Comparison of ENCODE assay signal across 25 cellular contexts in genomic region chr2:201572822-201573493, GRCh38.
DNase-seq lines count a peak whose midpoint lies in the region; ATAC-seq and TF ChIP-seq lines count a peak whose summit lies in the region.
"Had no signal": no experiment of that assay in that cellular context is flagged by ENCODE, and none has a peak within 500 bp of the region (broad histone marks: within the 10 kb centered on the region; RNA-seq: fewer than 3 reads in every experiment).

No MANE protein-coding gene starts in this region.

- no peak for TF ChIP-seq RAD21 in SK-N-SH (IDR thresholded peaks at IDR 0.05; ENCODE audit: low read length)

- no peaks in the 10 kb centered on the region for H3K27me3 ChIP-seq in SK-N-SH (ENCODE audit: insufficient read depth)
- H3K27me3 ChIP-seq in foreskin keratinocyte, result no peaks in the 10 kb centered on the region
- H3K27me3 ChIP-seq in GM23338 (ENCODE audit: insufficient read depth), result no peaks in the 10 kb centered on the region
- H3K27me3 ChIP-seq: BLaER1 treated with 17β-estradiol and CSF1 and Interleukin-3, amounts not matched to agents 10 nM and 100 nM; sigmoid colon; stomach had no signal

- H3K36me3 ChIP-seq in SK-N-SH (replicated peaks in 1 of 2; ENCODE audit: control insufficient read depth in 1 of 2, insufficient read depth in 2 of 2, low read length in 1 of 2) (no peaks in the 10 kb centered on the region), GM23338 (ENCODE audit: insufficient read depth) (no peaks in the 10 kb centered on the region)
- H3K36me3 ChIP-seq: BLaER1 treated with 17β-estradiol and CSF1 and Interleukin-3, amounts not matched to agents 10 nM and 100 nM; sigmoid colon; stomach; WERI-Rb-1 had no signal

- no peak for DNase-seq in SK-N-SH
- peak; percentile 33 for DNase-seq in NAMALWA (ENCODE audit: low spot score)
- DNase-seq in foreskin keratinocyte, result no peak
- no peak for DNase-seq in GM23338 (ENCODE audit: low spot score)
- DNase-seq: activated CD4-positive, alpha-beta T cell treated with anti-CD3 and anti-CD28 coated beads, Interleukin-2, amount 50 U/mL, for 4 hours; activated naive CD4-positive, alpha-beta T cell treated with anti-CD3 and anti-CD28 coated beads for 36 hours; activated T-cell treated with anti-CD3 and anti-CD28 coated beads, Interleukin-2, amount 50 U/mL, for 1 hour; effector memory CD8-positive, alpha-beta T cell; glutamatergic neuron; GOT3; left cardiac atrium; NCI-H1048; NCI-H2029; NCI-H446; posterior cingulate gyrus; sigmoid colon; stomach; WERI-Rb-1 had no signal

- H3K4me2 ChIP-seq in SK-N-SH (no peak overlapping the region), GM23338 (no peak overlapping the region)

- no peak overlapping the region for H3K9ac ChIP-seq in SK-N-SH
- H3K9ac ChIP-seq: BLaER1 treated with 17β-estradiol and CSF1 and Interleukin-3, amounts not matched to agents 10 nM and 100 nM had no signal

- H3F3A ChIP-seq in SK-N-SH (replicated peaks; ENCODE audit: insufficient read depth), result no peaks in the 10 kb centered on the region
- no peaks in the 10 kb centered on the region for H3F3A ChIP-seq in GM23338 (replicated peaks; ENCODE audit: low read depth)

- H4K20me1 ChIP-seq in SK-N-SH (ENCODE audit: insufficient read depth), result no peaks in the 10 kb centered on the region
- H4K20me1 ChIP-seq in GM23338 (replicated peaks; ENCODE audit: insufficient read depth), result no peaks in the 10 kb centered on the region
- H4K20me1 ChIP-seq: BLaER1 treated with 17β-estradiol and CSF1 and Interleukin-3, amounts not matched to agents 10 nM and 100 nM had no signal

- H3K27ac Mint-ChIP-seq in stimulated activated memory B cell treated with anti-CD40 and anti-IgM and Interleukin-4, amounts not matched to agents 10 μg/mL and 1 μg/mL and 100 μg/mL, for 72 hours, result peak overlapping the region; percentile 63
- no peak overlapping the region for H3K27ac Mint-ChIP-seq in GM23338
- H3K27ac Mint-ChIP-seq: activated naive CD4-positive, alpha-beta T cell treated with anti-CD3 and anti-CD28 coated beads for 36 hours; effector memory CD8-positive, alpha-beta T cell; type B pancreatic cell had no signal

- H3K4me1 ChIP-seq in SK-N-SH (ENCODE audit: control insufficient read depth in 1 of 2, insufficient read depth in 2 of 2, low read depth in 1 of 2, low read length in 1 of 2) (no peaks in the 10 kb centered on the region), foreskin keratinocyte (no peaks in the 10 kb centered on the region), GM23338 (ENCODE audit: insufficient read depth) (no peaks in the 10 kb centered on the region)
- H3K4me1 ChIP-seq: sigmoid colon, stomach had no signal

- POLR2A ChIA-PET in SK-N-SH (lab: Yijun Ruan, JAX), result no interaction called here

- no peak overlapping the region for H3K27ac ChIP-seq in SK-N-SH (ENCODE audit: low read depth in 2 of 2, low read length in 1 of 2)
- H3K27ac ChIP-seq in foreskin keratinocyte, result no peak overlapping the region
- H3K27ac ChIP-seq in GM23338 (ENCODE audit: low read depth), result no peak overlapping the region
- H3K27ac ChIP-seq: sigmoid colon, stomach, WERI-Rb-1 had no signal

- TF ChIP-seq CTCF in SK-N-SH (IDR thresholded peaks at IDR 0.05) (no peak), foreskin keratinocyte (conservative IDR thresholded peaks at IDR 0.05) (no peak), GM23338 (conservative IDR thresholded peaks at IDR 0.05; ENCODE audit: low read depth in 2 of 2) (no peak)

- peak overlapping the region; percentile 31; the same call in 1 of the 2 replicates for H2AFZ ChIP-seq in SK-N-SH (ENCODE audit: low read depth)
- no peak overlapping the region for H2AFZ ChIP-seq in GM23338

- no peaks in the 10 kb centered on the region for H3K9me3 Mint-ChIP-seq in stimulated activated memory B cell treated with anti-CD40 and anti-IgM and Interleukin-4, amounts not matched to agents 10 μg/mL and 1 μg/mL and 100 μg/mL, for 72 hours
- no peaks in the 10 kb centered on the region for H3K9me3 Mint-ChIP-seq in GM23338
- H3K9me3 Mint-ChIP-seq: activated naive CD4-positive, alpha-beta T cell treated with anti-CD3 and anti-CD28 coated beads for 36 hours; effector memory CD8-positive, alpha-beta T cell; type B pancreatic cell had no signal

- no peaks in the 10 kb centered on the region for H3K27me3 Mint-ChIP-seq in stimulated activated memory B cell treated with anti-CD40 and anti-IgM and Interleukin-4, amounts not matched to agents 10 μg/mL and 1 μg/mL and 100 μg/mL, for 72 hours
- no peaks in the 10 kb centered on the region for H3K27me3 Mint-ChIP-seq in GM23338 (ENCODE audit: insufficient read depth, low read depth, poor library complexity)
- H3K27me3 Mint-ChIP-seq: effector memory CD8-positive, alpha-beta T cell had no signal

- H3K79me2 ChIP-seq in SK-N-SH (ENCODE audit: insufficient read depth) (no peaks in the 10 kb centered on the region), GM23338 (replicated peaks; ENCODE audit: insufficient read depth) (no peaks in the 10 kb centered on the region)

- ATAC-seq in SK-N-SH treated with all-trans-retinoic acid at 6 μM for 48 hours, result no peak
- peak; percentile 75 for ATAC-seq in GM21576 (IDR thresholded peaks at IDR 0.05; ENCODE audit: unreplicated experiment)
- no peak for ATAC-seq in stimulated activated memory B cell treated with anti-CD40 and anti-IgM and Interleukin-4, amounts not matched to agents 10 μg/mL and 1 μg/mL and 100 μg/mL, for 72 hours
- no peak for ATAC-seq in HG03175 (IDR thresholded peaks at IDR 0.05; ENCODE audit: unreplicated experiment)
- no peak for ATAC-seq in foreskin keratinocyte
- no peak for ATAC-seq in GM23338
- ATAC-seq: effector memory CD8-positive, alpha-beta T cell; left cardiac atrium; Right ventricle myocardium inferior had no signal

- peaks cover 27% of the 10 kb centered on the region for H3K4me1 Mint-ChIP-seq in stimulated activated memory B cell treated with anti-CD40 and anti-IgM and Interleukin-4, amounts not matched to agents 10 μg/mL and 1 μg/mL and 100 μg/mL, for 72 hours
- H3K4me1 Mint-ChIP-seq in GM23338, result no peaks in the 10 kb centered on the region

- TF ChIP-seq EP300 in SK-N-SH (IDR thresholded peaks at IDR 0.05; ENCODE audit: borderline replicate concordance in 1 of 2, low read depth in 1 of 2, low read length in 1 of 2), result no peak

- H3K4me3 ChIP-seq in SK-N-SH (ENCODE audit: low read depth in 2 of 2, low read length in 1 of 2) (no peak overlapping the region), GM23338 (no peak overlapping the region)
- H3K4me3 ChIP-seq: BLaER1 treated with 17β-estradiol and CSF1 and Interleukin-3, amounts not matched to agents 10 nM and 100 nM; sigmoid colon; stomach had no signal

- CTCF ChIA-PET in SK-N-SH (lab: Yijun Ruan, JAX), result no interaction called here

- WGBS in SK-N-SH (ENCODE audit: low lambda C conversion rate), result 93% methylated on average over 2 of the region's 2 CpGs

- no peak overlapping the region for H3K4me3 Mint-ChIP-seq in stimulated activated memory B cell treated with anti-CD40 and anti-IgM and Interleukin-4, amounts not matched to agents 10 μg/mL and 1 μg/mL and 100 μg/mL, for 72 hours
- no peak overlapping the region for H3K4me3 Mint-ChIP-seq in GM23338
- H3K4me3 Mint-ChIP-seq: activated naive CD4-positive, alpha-beta T cell treated with anti-CD3 and anti-CD28 coated beads for 36 hours; effector memory CD8-positive, alpha-beta T cell; type B pancreatic cell had no signal

- no peaks in the 10 kb centered on the region for H3K36me3 Mint-ChIP-seq in stimulated activated memory B cell treated with anti-CD40 and anti-IgM and Interleukin-4, amounts not matched to agents 10 μg/mL and 1 μg/mL and 100 μg/mL, for 72 hours
- no peaks in the 10 kb centered on the region for H3K36me3 Mint-ChIP-seq in GM23338 (ENCODE audit: low read depth)
- H3K36me3 Mint-ChIP-seq: type B pancreatic cell had no signal

- H3K9me3 ChIP-seq in SK-N-SH, result no peaks in the 10 kb centered on the region
- H3K9me3 ChIP-seq: BLaER1 treated with 17β-estradiol and CSF1 and Interleukin-3, amounts not matched to agents 10 nM and 100 nM; sigmoid colon; stomach had no signal

- H3K9me2 ChIP-seq in SK-N-SH (no peaks in the 10 kb centered on the region), GM23338 (ENCODE audit: insufficient read depth) (no peaks in the 10 kb centered on the region)

TF ChIP-seq in SK-N-SH, 30 proteins besides CTCF, POLR2A, EP300 and RAD21 (continues in another document):
- TF ChIP-seq GABPA (IDR thresholded peaks at IDR 0.05; ENCODE audit: low read depth), result no peak
- TF ChIP-seq YY1 (IDR thresholded peaks at IDR 0.05; ENCODE audit: low read depth), result no peak
- TF ChIP-seq MAX (IDR thresholded peaks at IDR 0.05; ENCODE audit: low read depth), result no peak
- no peak for TF ChIP-seq CHD2 (IDR thresholded peaks at IDR 0.05; ENCODE audit: low read length, partially characterized antibody)
- no peak for TF ChIP-seq FOXM1 (IDR thresholded peaks at IDR 0.05; ENCODE audit: low read depth)
- TF ChIP-seq FOSL2 (IDR thresholded peaks at IDR 0.05; ENCODE audit: borderline replicate concordance, low read depth), result no peak

TF ChIP-seq in SK-N-SH treated with all-trans-retinoic acid at 6 μM for 48 hours, 23 proteins besides CTCF, POLR2A, EP300 and RAD21 (continues in another document):
- TF ChIP-seq SNAI2 (CRISPR knock-in tag; IDR thresholded peaks at IDR 0.05) (no peak), ZNF565 (CRISPR knock-in tag; conservative IDR thresholded peaks at IDR 0.05; ENCODE audit: low read depth) (no peak), ARNTL (CRISPR knock-in tag; IDR thresholded peaks at IDR 0.05; ENCODE audit: borderline replicate concordance, low read depth) (no peak), TOX (CRISPR knock-in tag; IDR thresholded peaks at IDR 0.05; ENCODE audit: borderline replicate concordance) (no peak), ZC3H10 (CRISPR knock-in tag; IDR thresholded peaks at IDR 0.05) (no peak), GLIS3 (CRISPR knock-in tag; IDR thresholded peaks at IDR 0.05) (no peak), CSDC2 (CRISPR knock-in tag; IDR thresholded peaks at IDR 0.05) (no peak)

TF ChIP-seq in GM23338, 12 proteins besides CTCF, POLR2A, EP300 and RAD21 (continues in another document):
- TF ChIP-seq JUNB (IDR thresholded peaks at IDR 0.05; ENCODE audit: unreplicated experiment) (no peak), POLR2AphosphoS5 (IDR thresholded peaks at IDR 0.05; ENCODE audit: low read depth) (no peak)
